ENCODE assay signal across 13 cellular contexts in the genomic region with DNA sequence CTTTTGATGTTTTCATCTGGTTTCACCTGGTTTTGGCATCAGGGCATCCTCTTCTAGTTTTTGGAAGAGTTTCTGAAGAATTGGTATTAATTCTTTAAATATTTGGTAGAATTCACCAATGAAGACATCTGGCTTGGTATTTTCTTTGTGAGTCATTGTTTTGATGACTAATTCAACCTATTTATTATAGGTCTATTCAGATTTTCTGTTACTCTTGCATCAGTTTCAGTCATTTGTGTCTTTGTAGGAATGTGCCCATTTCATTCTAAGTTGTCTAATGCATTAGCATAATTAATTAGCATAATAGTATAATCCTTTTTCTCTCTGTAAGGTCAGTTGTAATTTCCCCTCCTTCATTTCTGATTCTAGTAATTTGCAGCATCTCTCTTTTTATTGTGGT. TPM values are rescaled to one million over a fixed set of nuclear protein-coding genes. Genes with fewer than 3 reads are reported as not detected.
DNase-seq lines count a peak whose midpoint lies in the region; ATAC-seq and FAIRE-seq lines count a peak whose summit lies in the region.
"Had no signal": no experiment of that assay in that cellular context is flagged by ENCODE, and none has a peak within 500 bp of the region (broad histone marks: within the 10 kb centered on the region; RNA-seq: fewer than 3 reads in every experiment).

No MANE protein-coding gene starts in this region.

- no peak overlapping the region for H3K9ac ChIP-seq in SK-N-MC (ENCODE audit: insufficient read length)
- H3K9ac ChIP-seq: BLaER1 had no signal

- H3K36me3 ChIP-seq in SK-N-MC (ENCODE audit: insufficient read depth, low read length) (no peaks in the 10 kb centered on the region), small intestine (ENCODE audit: control insufficient read depth in 2 of 2, insufficient read depth in 2 of 2, low read length in 2 of 2) (no peaks in the 10 kb centered on the region)
- H3K36me3 ChIP-seq: BLaER1 had no signal

- peak overlapping the region; percentile 86; the same call in 1 of the 2 replicates for H3K27ac ChIP-seq in SK-N-MC
- peak overlapping the region; percentile 80 for H3K27ac ChIP-seq in epithelial cell of prostate
- no peak overlapping the region for H3K27ac ChIP-seq in small intestine (ENCODE audit: low read depth in 1 of 2, low read length in 1 of 2)
- H3K27ac ChIP-seq: BLaER1 had no signal

- no peak for DNase-seq in stimulated activated naive CD8-positive, alpha-beta T cell treated with anti-CD3 and anti-CD28 coated beads, Interleukin-15, Interleukin-2, amounts not matched to agents 100 U/mL and 50 U/mL, for 24 hours
- DNase-seq in SK-N-MC (ENCODE audit: low read depth, low spot score) (no peak), epithelial cell of prostate (ENCODE audit: low read depth, low spot score) (no peak), Right ventricle myocardium inferior (ENCODE audit: missing footprints) (no peak), medulla oblongata (ENCODE audit: extremely low spot score) (no peak), small intestine (no peak)
- no peak for DNase-seq in activated T-helper 2 cell treated with anti-CD3 and anti-CD28 coated beads, Interferon-gamma antibody, Interleukin-2, Interleukin-4, amounts not matched to agents 10 μg/mL and 5 μg/mL and 100 μg/mL, durations not matched to agents 14 hours and 24 hours and 36 hours (ENCODE audit: low spot score)
- DNase-seq: activated naive CD8-positive, alpha-beta T cell treated with anti-CD3 and anti-CD28 coated beads, Interleukin-2, amount 10 ng/mL, durations not matched to agents 7 days and 5 days; NCI-H1092 treated with DMSO at 0.1 percent for 48 hours had no signal

- no peaks in the 10 kb centered on the region for H3K36me3 Mint-ChIP-seq in stimulated activated naive CD8-positive, alpha-beta T cell treated with anti-CD3 and anti-CD28 coated beads, Interleukin-15, Interleukin-2, amounts not matched to agents 100 ng/mL and 50 ng/mL, for 24 hours (ENCODE audit: low read depth)
- H3K36me3 Mint-ChIP-seq in activated T-helper 2 cell treated with anti-CD3 and anti-CD28 coated beads, Interferon-gamma antibody, Interleukin-2, Interleukin-4, amounts not matched to agents 10 μg/mL and 5 μg/mL and 100 μg/mL, durations not matched to agents 14 hours and 24 hours and 36 hours (ENCODE audit: low read depth) = no peaks in the 10 kb centered on the region
- H3K36me3 Mint-ChIP-seq: activated naive CD8-positive, alpha-beta T cell treated with anti-CD3 and anti-CD28 coated beads, Interleukin-2, amount 10 ng/mL, durations not matched to agents 7 days and 5 days had no signal

- H3K4me1 ChIP-seq in small intestine (ENCODE audit: control insufficient read depth in 2 of 2, insufficient read depth in 1 of 2, low read depth in 1 of 2, low read length in 1 of 2) = no peaks in the 10 kb centered on the region

- no peak for ATAC-seq in stimulated activated naive CD8-positive, alpha-beta T cell treated with anti-CD3 and anti-CD28 coated beads, Interleukin-15, Interleukin-2, amounts not matched to agents 100 U/mL and 50 U/mL, for 24 hours
- ATAC-seq in Right ventricle myocardium inferior = no peak

- FAIRE-seq in small intestine (lab: Jason Lieb, UNC) = no peak
- FAIRE-seq: GM12892 had no signal

- peak overlapping the region; percentile 14 for H3K27ac Mint-ChIP-seq in stimulated activated naive CD8-positive, alpha-beta T cell treated with anti-CD3 and anti-CD28 coated beads, Interleukin-15, Interleukin-2, amounts not matched to agents 100 ng/mL and 50 ng/mL, for 24 hours
- H3K27ac Mint-ChIP-seq in activated T-helper 2 cell treated with anti-CD3 and anti-CD28 coated beads, Interferon-gamma antibody, Interleukin-2, Interleukin-4, amounts not matched to agents 10 μg/mL and 5 μg/mL and 100 μg/mL, durations not matched to agents 14 hours and 24 hours and 36 hours = no peak overlapping the region
- H3K27ac Mint-ChIP-seq: activated naive CD8-positive, alpha-beta T cell treated with anti-CD3 and anti-CD28 coated beads, Interleukin-2, amount 10 ng/mL, durations not matched to agents 7 days and 5 days had no signal

- intact Hi-C loops in Right ventricle myocardium inferior (cut with DNase I) = no loop called here
- intact Hi-C loops in activated T-helper 2 cell treated with anti-CD3 and anti-CD28 coated beads, Interferon-gamma antibody, Interleukin-2, Interleukin-4, amounts not matched to agents 10 μg/mL and 5 μg/mL and 100 μg/mL, durations not matched to agents 14 hours and 24 hours and 36 hours (cut with micrococcal nuclease) = no loop called here

- no peaks in the 10 kb centered on the region for H3K27me3 ChIP-seq in small intestine (ENCODE audit: control insufficient read depth in 2 of 2, insufficient read depth in 2 of 2, low read length in 2 of 2)
- H3K27me3 ChIP-seq: BLaER1 had no signal

- H3K9me3 Mint-ChIP-seq in stimulated activated naive CD8-positive, alpha-beta T cell treated with anti-CD3 and anti-CD28 coated beads, Interleukin-15, Interleukin-2, amounts not matched to agents 100 ng/mL and 50 ng/mL, for 24 hours = no peaks in the 10 kb centered on the region
- no peaks in the 10 kb centered on the region for H3K9me3 Mint-ChIP-seq in activated T-helper 2 cell treated with anti-CD3 and anti-CD28 coated beads, Interferon-gamma antibody, Interleukin-2, Interleukin-4, amounts not matched to agents 10 μg/mL and 5 μg/mL and 100 μg/mL, durations not matched to agents 14 hours and 24 hours and 36 hours
- H3K9me3 Mint-ChIP-seq: activated naive CD8-positive, alpha-beta T cell treated with anti-CD3 and anti-CD28 coated beads, Interleukin-2, amount 10 ng/mL, durations not matched to agents 7 days and 5 days had no signal

- peaks cover 47% of the 10 kb centered on the region for H3K4me1 Mint-ChIP-seq in stimulated activated naive CD8-positive, alpha-beta T cell treated with anti-CD3 and anti-CD28 coated beads, Interleukin-15, Interleukin-2, amounts not matched to agents 100 ng/mL and 50 ng/mL, for 24 hours (ENCODE audit: low read depth)
- peaks cover 55% of the 10 kb centered on the region for H3K4me1 Mint-ChIP-seq in activated T-helper 2 cell treated with anti-CD3 and anti-CD28 coated beads, Interferon-gamma antibody, Interleukin-2, Interleukin-4, amounts not matched to agents 10 μg/mL and 5 μg/mL and 100 μg/mL, durations not matched to agents 14 hours and 24 hours and 36 hours (ENCODE audit: low read depth)

- H3K4me3 Mint-ChIP-seq in stimulated activated naive CD8-positive, alpha-beta T cell treated with anti-CD3 and anti-CD28 coated beads, Interleukin-15, Interleukin-2, amounts not matched to agents 100 ng/mL and 50 ng/mL, for 24 hours = no peak overlapping the region
- H3K4me3 Mint-ChIP-seq in activated T-helper 2 cell treated with anti-CD3 and anti-CD28 coated beads, Interferon-gamma antibody, Interleukin-2, Interleukin-4, amounts not matched to agents 10 μg/mL and 5 μg/mL and 100 μg/mL, durations not matched to agents 14 hours and 24 hours and 36 hours (ENCODE audit: low read depth) = no peak overlapping the region
- H3K4me3 Mint-ChIP-seq: activated naive CD8-positive, alpha-beta T cell treated with anti-CD3 and anti-CD28 coated beads, Interleukin-2, amount 10 ng/mL, durations not matched to agents 7 days and 5 days had no signal

- H3K27me3 Mint-ChIP-seq in stimulated activated naive CD8-positive, alpha-beta T cell treated with anti-CD3 and anti-CD28 coated beads, Interleukin-15, Interleukin-2, amounts not matched to agents 100 ng/mL and 50 ng/mL, for 24 hours = no peaks in the 10 kb centered on the region
- peaks cover 13% of the 10 kb centered on the region for H3K27me3 Mint-ChIP-seq in activated T-helper 2 cell treated with anti-CD3 and anti-CD28 coated beads, Interferon-gamma antibody, Interleukin-2, Interleukin-4, amounts not matched to agents 10 μg/mL and 5 μg/mL and 100 μg/mL, durations not matched to agents 14 hours and 24 hours and 36 hours (ENCODE audit: low read depth)

- no peaks in the 10 kb centered on the region for H3K9me3 ChIP-seq in SK-N-MC (ENCODE audit: low read depth, low read length)
- H3K9me3 ChIP-seq in small intestine (ENCODE audit: control insufficient read depth, low read depth) = no peaks in the 10 kb centered on the region
- H3K9me3 ChIP-seq: BLaER1 had no signal

- H3K4me3 ChIP-seq in SK-N-MC (no peak overlapping the region), small intestine (ENCODE audit: low read depth in 1 of 2, low read length in 2 of 2) (no peak overlapping the region)
- H3K4me3 ChIP-seq: BLaER1, lung had no signal

RNA-seq across cellular contexts. Expression of gene GNLY, which starts 8.0 kb away (rescaled TPM):
- total RNA-seq in Right ventricle myocardium inferior = 3.4 TPM
- 1 to 10 TPM in 2 of 3 donors, not detected in 1; 1.4 to 2.1 TPM for polyA plus RNA-seq in small intestine
- 21.9 and 23.5 TPM in 2 replicates for total RNA-seq in activated T-helper 2 cell treated with anti-CD3 and anti-CD28 coated beads, Interferon-gamma antibody, Interleukin-2, Interleukin-4, amounts not matched to agents 10 μg/mL and 5 μg/mL and 100 μg/mL, durations not matched to agents 14 hours and 24 hours and 36 hours

RNA-seq across cellular contexts. Expression of gene SFTPB, which starts 34.2 kb away (rescaled TPM):
- 0.19 TPM for total RNA-seq in Right ventricle myocardium inferior
- polyA plus RNA-seq in small intestine = 10 to 100 TPM in 2 of 3 donors, under 1 TPM in 1; 0.58 to 34.9 (median 11.3) TPM
- not detected in 2 replicates for total RNA-seq in activated T-helper 2 cell treated with anti-CD3 and anti-CD28 coated beads, Interferon-gamma antibody, Interleukin-2, Interleukin-4, amounts not matched to agents 10 μg/mL and 5 μg/mL and 100 μg/mL, durations not matched to agents 14 hours and 24 hours and 36 hours
- total RNA-seq: activated naive CD8-positive, alpha-beta T cell treated with anti-CD3 and anti-CD28 coated beads, Interleukin-2, amount 10 ng/mL, durations not matched to agents 7 days and 5 days had no signal

RNA-seq across cellular contexts. Expression of gene ATOH8, which starts 51.6 kb away (rescaled TPM):
- total RNA-seq in Right ventricle myocardium inferior = 29.1 TPM
- 10 to 100 TPM in 1 of 3 donors, 1 to 10 TPM in 2; 1.6 to 18.4 (median 3.2) TPM for polyA plus RNA-seq in small intestine
- total RNA-seq in activated T-helper 2 cell treated with anti-CD3 and anti-CD28 coated beads, Interferon-gamma antibody, Interleukin-2, Interleukin-4, amounts not matched to agents 10 μg/mL and 5 μg/mL and 100 μg/mL, durations not matched to agents 14 hours and 24 hours and 36 hours = 0.07 and 0.11 TPM in 2 replicates
- total RNA-seq: activated naive CD8-positive, alpha-beta T cell treated with anti-CD3 and anti-CD28 coated beads, Interleukin-2, amount 10 ng/mL, durations not matched to agents 7 days and 5 days had no signal

Comparison
In these comparisons a context has a peak if more than half of its experiments do, and no peak if none do; other contexts are left out.
1. H3K27ac ChIP-seq: peak in SK-N-MC (single experiment) and epithelial cell of prostate (single experiment); none in small intestine (0 of 2).
2. RNA of gene ATOH8, which starts 51.6 kb away (total RNA-seq): 29.1 TPM in Right ventricle myocardium inferior (single experiment); 0.07 to 0.11 TPM in activated T-helper 2 cell treated with anti-CD3 and anti-CD28 coated beads, Interferon-gamma antibody, Interleukin-2, Interleukin-4, amounts not matched to agents 10 μg/mL and 5 μg/mL and 100 μg/mL, durations not matched to agents 14 hours and 24 hours and 36 hours; every median in the first group is over 10 times any median in the second.